Comparison of ENCODE assay signal across 19 cellular contexts in genomic region chr1:228530951-228531731, GRCh38.
"Had no signal": no experiment of that assay in that cellular context is flagged by ENCODE, and none has a peak within 500 bp of the region (broad histone marks: within the 10 kb centered on the region; RNA-seq: fewer than 3 reads in every experiment).

No MANE protein-coding gene starts in this region.

- ATAC-seq: heart left ventricle; naive thymus-derived CD4-positive, alpha-beta T cell; psoas muscle; stimulated activated effector memory CD8-positive, alpha-beta T cell treated with anti-CD3 and anti-CD28 coated beads, Interleukin-12 subunit alpha, Interleukin-12 subunit beta, amount 100 ng/mL, for 72 hours had no signal

- H3K4me3 ChIP-seq: colonic mucosa, heart left ventricle, psoas muscle, smooth muscle cell, testis, tibial nerve had no signal

- H3K27me3 ChIP-seq: colonic mucosa, heart left ventricle, testis, tibial nerve had no signal

- H3K9ac ChIP-seq: parathyroid adenoma had no signal

- H3K36me3 ChIP-seq: colonic mucosa, heart left ventricle, tibial nerve had no signal

- DNase-seq: cerebellar nuclear complex; colonic mucosa; effector CD4-positive, alpha-beta T cell; endodermal cell; erythroblast; heart left ventricle; hippocampal formation; mesendoderm; naive thymus-derived CD4-positive, alpha-beta T cell; nephron progenitor cell; psoas muscle; retina; stimulated activated CD4-positive, alpha-beta T cell treated with anti-CD3 and anti-CD28 coated beads, Interleukin-4, amount 100 ng/mL, for 1 hour; stimulated activated CD8-positive, alpha-beta memory T cell treated with anti-CD3 and anti-CD28 coated beads, Interleukin-4, amount 100 ng/mL, for 48 hours; testis had no signal

- H3K4me2 ChIP-seq: smooth muscle cell had no signal

- H3K9me3 ChIP-seq: colonic mucosa, psoas muscle, testis had no signal

- H3K27ac ChIP-seq: colonic mucosa, heart left ventricle, parathyroid adenoma, psoas muscle, testis, tibial nerve had no signal

- H3K4me1 ChIP-seq: colonic mucosa, parathyroid adenoma, testis, tibial nerve had no signal

- H2AFZ ChIP-seq: parathyroid adenoma had no signal

- H3K79me2 ChIP-seq: parathyroid adenoma had no signal
